14 cellular contexts compared by ENCODE assay signal in genomic region chr6:54481096-54481495, GRCh38.
"Had no signal": no experiment of that assay in that cellular context is flagged by ENCODE, and none has a peak within 500 bp of the region (broad histone marks: within the 10 kb centered on the region; RNA-seq: fewer than 3 reads in every experiment).

No MANE protein-coding gene starts in this region.

- H3K27me3 ChIP-seq: body of pancreas, neutrophil, transverse colon had no signal

- H3K9me3 ChIP-seq: body of pancreas, neutrophil, transverse colon had no signal

- H3K27ac Mint-ChIP-seq: activated naive CD4-positive, alpha-beta T cell treated with anti-CD3 and anti-CD28 coated beads, Interleukin-2, amount 50 U/mL, for 24 hours; effector memory CD8-positive, alpha-beta T cell; immature natural killer cell; naive thymus-derived CD8-positive, alpha-beta T cell; stimulated activated memory B cell treated with anti-CD40 and anti-IgM and Interleukin-4, amounts not matched to agents 10 μg/mL and 1 μg/mL and 100 μg/mL, for 72 hours; T-helper 2 cell treated with Interferon-gamma antibody and Interleukin-4, amounts not matched to agents 5 μg/mL and 100 μg/mL, for 36 hours had no signal

- H3K4me3 Mint-ChIP-seq: activated naive CD4-positive, alpha-beta T cell treated with anti-CD3 and anti-CD28 coated beads, Interleukin-2, amount 50 U/mL, for 24 hours; effector memory CD8-positive, alpha-beta T cell; immature natural killer cell; naive thymus-derived CD8-positive, alpha-beta T cell; stimulated activated memory B cell treated with anti-CD40 and anti-IgM and Interleukin-4, amounts not matched to agents 10 μg/mL and 1 μg/mL and 100 μg/mL, for 72 hours; T-helper 2 cell treated with Interferon-gamma antibody and Interleukin-4, amounts not matched to agents 5 μg/mL and 100 μg/mL, for 36 hours had no signal

- H3K36me3 Mint-ChIP-seq: activated naive CD4-positive, alpha-beta T cell treated with anti-CD3 and anti-CD28 coated beads, Interleukin-2, amount 50 U/mL, for 24 hours; immature natural killer cell; naive thymus-derived CD8-positive, alpha-beta T cell; stimulated activated memory B cell treated with anti-CD40 and anti-IgM and Interleukin-4, amounts not matched to agents 10 μg/mL and 1 μg/mL and 100 μg/mL, for 72 hours had no signal

- H3K4me1 Mint-ChIP-seq: activated naive CD4-positive, alpha-beta T cell treated with anti-CD3 and anti-CD28 coated beads, Interleukin-2, amount 50 U/mL, for 24 hours; immature natural killer cell; naive thymus-derived CD8-positive, alpha-beta T cell; stimulated activated memory B cell treated with anti-CD40 and anti-IgM and Interleukin-4, amounts not matched to agents 10 μg/mL and 1 μg/mL and 100 μg/mL, for 72 hours had no signal

- H3K36me3 ChIP-seq: neutrophil, transverse colon had no signal

- H3K4me1 ChIP-seq: body of pancreas, transverse colon had no signal

- DNase-seq: activated T-cell treated with anti-CD3 and anti-CD28 coated beads, Interleukin-2, amount 50 U/mL, for 1 hour; central memory CD4-positive, alpha-beta T cell; effector memory CD8-positive, alpha-beta T cell; erythroblast; immature natural killer cell; naive thymus-derived CD8-positive, alpha-beta T cell; transverse colon had no signal

- H3K4me3 ChIP-seq: body of pancreas, lung, skin epidermis, transverse colon had no signal

- H3K27ac ChIP-seq: body of pancreas, neutrophil, skin epidermis, transverse colon had no signal

- H3K27me3 Mint-ChIP-seq: activated naive CD4-positive, alpha-beta T cell treated with anti-CD3 and anti-CD28 coated beads, Interleukin-2, amount 50 U/mL, for 24 hours; effector memory CD8-positive, alpha-beta T cell; naive thymus-derived CD8-positive, alpha-beta T cell; stimulated activated memory B cell treated with anti-CD40 and anti-IgM and Interleukin-4, amounts not matched to agents 10 μg/mL and 1 μg/mL and 100 μg/mL, for 72 hours had no signal
